Comparison of ENCODE assay signal across 22 cellular contexts in genomic region chrX:74211911-74212310, GRCh38.
"Had no signal": no experiment of that assay in that cellular context is flagged by ENCODE, and none has a peak within 500 bp of the region (broad histone marks: within the 10 kb centered on the region; RNA-seq: fewer than 3 reads in every experiment).

No MANE protein-coding gene starts in this region.

- H3K27ac ChIP-seq: ascending aorta had no signal

- H3K4me3 ChIP-seq: ascending aorta had no signal

- H3K9me3 ChIP-seq: ascending aorta had no signal

- DNase-seq: activated B cell treated with CpG ODN at 0.5 μM for 24 hours; activated CD4-positive, alpha-beta T cell treated with anti-CD3 and anti-CD28 coated beads for 1 hour; activated CD4-positive, alpha-beta T cell treated with anti-CD3 and anti-CD28 coated beads, Interleukin-2, amount 10 ng/mL, durations not matched to agents 24 days and 14 days; activated CD4-positive, alpha-beta T cell treated with anti-CD3 and anti-CD28 coated beads, Interleukin-2, amount 50 U/mL, for 48 hours; activated CD8-positive, alpha-beta memory T cell treated with anti-CD3 and anti-CD28 coated beads, Interleukin-2, amount 10 ng/mL, durations not matched to agents 7 days and 5 days; activated effector memory CD4-positive, alpha-beta T cell treated with anti-CD3 and anti-CD28 coated beads, Interleukin-2, amount 50 U/mL, for 16 hours; activated naive CD4-positive, alpha-beta T cell treated with Interleukin-2 at 50 U/mL for 16 hours; activated naive CD8-positive, alpha-beta T cell treated with anti-CD3 and anti-CD28 coated beads, Interleukin-2, amount 50 U/mL, for 24 hours; activated T-cell treated with anti-CD3 and anti-CD28 coated beads, Interleukin-2, amount 50 U/mL, for 24 hours; amniotic stem cell; Kasumi-1; NCI-H1105 treated with DMSO at 0.1 percent for 48 hours; NCI-H1436 treated with DMSO at 0.1 percent for 48 hours; NCI-H187; NCI-H2081; NCI-H446; NCI-H524; SHP77 treated with DMSO at 0.1 percent for 48 hours; T-helper 17 cell; T-helper 9 cell had no signal

- ATAC-seq: activated CD8-positive, alpha-beta memory T cell treated with anti-CD3 and anti-CD28 coated beads, Interleukin-2, amount 10 ng/mL, durations not matched to agents 7 days and 5 days; activated naive CD4-positive, alpha-beta T cell treated with anti-CD3 and anti-CD28 coated beads, Interleukin-2, amount 50 U/mL, for 72 hours; activated naive CD8-positive, alpha-beta T cell treated with anti-CD3 and anti-CD28 coated beads, Interleukin-2, amount 50 U/mL, for 24 hours; T-helper 17 cell had no signal

- H3K4me1 ChIP-seq: ascending aorta had no signal

- H3K27me3 ChIP-seq: ascending aorta had no signal
